8 cellular contexts compared by ENCODE assay signal in genomic region chr19:44447864-44448674, GRCh38. TPM values are rescaled to one million over a fixed set of nuclear protein-coding genes. Genes with fewer than 3 reads are reported as not detected.
DNase-seq lines count a peak whose midpoint lies in the region; ATAC-seq, FAIRE-seq and TF ChIP-seq lines count a peak whose summit lies in the region.

ZNF229 (minus strand) TSS chr19:44448472; CDS start chr19:44442847, 5,625 bp downstream.

- no peak for TF ChIP-seq RAD21 in H1 (IDR thresholded peaks at IDR 0.05 in 1 of 2, conservative IDR thresholded peaks at IDR 0.05 in 1 of 2; ENCODE audit: low read depth in 2 of 2, low read length in 2 of 2)

- no peak for TF ChIP-seq CTCF in H1 (IDR thresholded peaks at IDR 0.05; ENCODE audit: control extremely low read depth in 1 of 3, insufficient read depth in 1 of 3, low read depth in 1 of 3, low read length in 3 of 3)
- no peak for TF ChIP-seq CTCF in lung (IDR thresholded peaks at IDR 0.05; ENCODE audit: control extremely low read depth, extremely low read depth)

- H2BK15ac ChIP-seq in H1 (ENCODE audit: low read length): no peak within 1 kb of the TSS

- H3K56ac ChIP-seq in H1 (replicated peaks; ENCODE audit: insufficient read length, low read depth, low read length): no peak within 1 kb of the TSS

- ATAC-seq in lung (ENCODE audit: insufficient read depth, low FRiP score) (peak; percentile 58), GM18861 (IDR thresholded peaks at IDR 0.05; ENCODE audit: unreplicated experiment) (no peak), HG03280 (IDR thresholded peaks at IDR 0.05; ENCODE audit: unreplicated experiment) (no peak)

- H3K23ac ChIP-seq in H1 (ENCODE audit: insufficient read length): no peak within 1 kb of the TSS

- H4K8ac ChIP-seq in H1 (ENCODE audit: extremely low read depth, insufficient read depth, low read length): peak within 1 kb of the TSS; percentile 90

- H3K9me3 ChIP-seq in H1 (ENCODE audit: insufficient read depth in 2 of 2, low read depth in 1 of 2, low read length in 1 of 2) (peaks cover 49 to 53% of the 10 kb centered on the region in 2 experiments; a peak in 3 of 4 replicates), lung (ENCODE audit: control insufficient read depth in 2 of 2, insufficient read depth in 1 of 2, low read length in 1 of 2) (peaks cover under 1 to 50% of the 10 kb centered on the region in 2 donors)

- no peak within 1 kb of the TSS for H2AK5ac ChIP-seq in H1 (ENCODE audit: low read depth, low read length)

- CTCF ChIA-PET in H1 (lab: Charles Lee; ENCODE audit: partially characterized antibody): no interaction called here

- WGBS in H1 (ENCODE audit: extremely low coverage in 1 of 2, insufficient coverage in 1 of 2, insufficient read length in 1 of 2, insufficient replicate concordance in 2 of 2, low coverage in 1 of 2, low lambda C conversion rate in 2 of 2, missing lambda C conversion rate in 1 of 2), 2 experiments: 36% methylated on average over 42 of the region's 45 CpGs; no CpG with 5 or more reads in 1 of the 2 experiments
- WGBS in lung, 2 donors: 3 to 4% methylated on average over 45 of the region's 45 CpGs

- H3K36me3 ChIP-seq in H1 (ENCODE audit: control insufficient read depth in 2 of 4, insufficient read depth in 4 of 4, low read length in 3 of 4) (peaks cover 0 to 5% (median 2%) of the 10 kb centered on the region in 4 experiments; a peak in 3 of 8 replicates), lung (ENCODE audit: control insufficient read depth in 2 of 2, insufficient read depth in 2 of 2, low read length in 2 of 2) (peaks cover 0 to 5% of the 10 kb centered on the region in 2 donors)

- no peak within 1 kb of the TSS for H4K5ac ChIP-seq in H1 (ENCODE audit: insufficient read length, low read depth, low read length)

- no peak within 1 kb of the TSS for H2BK20ac ChIP-seq in H1 (ENCODE audit: low read length)

- no peak within 1 kb of the TSS for H4K91ac ChIP-seq in H1 (replicated peaks; ENCODE audit: insufficient read length, low read length)

- H3K27ac ChIP-seq in H1 (ENCODE audit: low read depth, low read length) (no peak within 1 kb of the TSS), lung (ENCODE audit: low read depth in 1 of 2, low read length in 1 of 2) (peak within 1 kb of the TSS in 1 of 2 donors; percentile 56)

- DNase-seq in G401 (ENCODE audit: low spot score) (peak; percentile 91), NCI-H2227 treated with DMSO at 0.1 percent for 48 hours (lab: John Stamatoyannopoulos, UW) (peak; percentile 88), H1 (ENCODE audit: low read depth in 1 of 2, low spot score in 2 of 2) (peak; percentile 83 to 86), lung (ENCODE audit: low spot score) (peak; percentile 81)
- DNase-seq in activated CD8-positive, alpha-beta memory T cell treated with anti-CD3 and anti-CD28 coated beads for 4 hours (ENCODE audit: low read depth in 2 of 2): peak; percentile 18 to 55
- peak; percentile 59 to 69 for DNase-seq in stimulated activated CD4-positive, alpha-beta T cell treated with anti-CD3 and anti-CD28 coated beads, Interleukin-4, amount 100 ng/mL, for 4 hours

- FAIRE-seq in H1 (lab: Jason Lieb, UNC): peak; percentile 84

- H3K79me1 ChIP-seq in H1 (ENCODE audit: low read depth, low read length): no peaks in the 10 kb centered on the region

- H3K4me3 ChIP-seq in H1 (ENCODE audit: extremely low read depth in 1 of 4, insufficient read depth in 2 of 4, low read depth in 3 of 4, low read length in 4 of 4) (peak within 1 kb of the TSS; percentile 69 to 96 (median 74)), lung (peak within 1 kb of the TSS; percentile 41)

- no peak within 1 kb of the TSS for H2BK120ac ChIP-seq in H1 (replicated peaks; ENCODE audit: low read depth, low read length)

- no peak within 1 kb of the TSS; the same call in 1 of the 2 replicates for H3K18ac ChIP-seq in H1 (ENCODE audit: extremely low read depth, low read length)

- H2AFZ ChIP-seq in H1 (ENCODE audit: low read length): peak within 1 kb of the TSS; percentile 94

- H2BK5ac ChIP-seq in H1 (ENCODE audit: low read depth, low read length): no peak within 1 kb of the TSS; the same call in 1 of the 2 replicates

- H3K9ac ChIP-seq in H1 (replicated peaks in 1 of 4; ENCODE audit: extremely low read depth in 1 of 4, low read depth in 3 of 4, low read length in 3 of 4): peak within 1 kb of the TSS in 2 of 4 experiments; percentile 25 to 84; a peak in 3 of 7 replicates

- H3K23me2 ChIP-seq in H1 (ENCODE audit: low read depth, low read length): peaks cover 2% of the 10 kb centered on the region; the same call in 1 of the 2 replicates

- 0 out of 2 replicates have a peak within 1 kb of the TSS, but pooled peaks have one; percentile 27 for H2BK12ac ChIP-seq in H1 (ENCODE audit: low read depth, low read length)

- H3K4me1 ChIP-seq in H1 (replicated peaks in 1 of 4; ENCODE audit: control insufficient read depth in 3 of 4, insufficient read depth in 4 of 4, low read length in 3 of 4) (no peaks in the 10 kb centered on the region; a peak in 1 of 7 replicates), lung (ENCODE audit: control insufficient read depth in 2 of 2, insufficient read depth in 2 of 2, low read length in 2 of 2) (peaks cover 3 to 7% of the 10 kb centered on the region in 2 donors)

- POLR2A ChIA-PET in H1 (lab: Charles Lee; ENCODE audit: partially characterized antibody): no interaction called here

- peak in 1 of 2 experiments; percentile 39; a peak in 1 of 3 replicates for TF ChIP-seq POLR2A in H1 (IDR thresholded peaks at IDR 0.05; ENCODE audit: control extremely low read depth in 1 of 2, low read depth in 2 of 2, low read length in 2 of 2)

- H4K20me1 ChIP-seq in H1 (replicated peaks in 1 of 2; ENCODE audit: control insufficient read depth in 1 of 2, insufficient read depth in 2 of 2, low read length in 2 of 2): no peaks in the 10 kb centered on the region

- H3K27me3 ChIP-seq in H1 (replicated peaks in 1 of 4; ENCODE audit: control insufficient read depth in 3 of 4, extremely low read depth in 1 of 4, insufficient read depth in 3 of 4, low read length in 3 of 4) (no peaks in the 10 kb centered on the region), lung (ENCODE audit: control insufficient read depth, insufficient read depth) (no peaks in the 10 kb centered on the region)

- in situ Hi-C loops in G401 (cut with HindIII; ENCODE audit: low sequenced_read_pairs): no loop called here

- no peaks in the 10 kb centered on the region for H3K79me2 ChIP-seq in H1 (ENCODE audit: control insufficient read depth in 1 of 2, insufficient read depth in 2 of 2, low read length in 2 of 2)

- no peak for TF ChIP-seq EP300 in H1 (IDR thresholded peaks at IDR 0.05; ENCODE audit: borderline replicate concordance in 1 of 2, low read depth in 2 of 2, low read length in 2 of 2)

- no peak within 1 kb of the TSS for H3K14ac ChIP-seq in H1 (ENCODE audit: insufficient read length)

- no peak within 1 kb of the TSS for H3K4ac ChIP-seq in H1 (replicated peaks; ENCODE audit: insufficient read length, low read depth, low read length)

- peak within 1 kb of the TSS; percentile 73 to 89 for H3K4me2 ChIP-seq in H1 (ENCODE audit: insufficient read depth in 1 of 2, low read depth in 2 of 2, low read length in 2 of 2)

TF ChIP-seq in H1, 55 proteins besides CTCF, POLR2A, EP300 and RAD21 (continues in another document):
- no peak for TF ChIP-seq HDAC6 (IDR thresholded peaks at IDR 0.05; ENCODE audit: low read depth, low read length)
- TF ChIP-seq NRF1 (IDR thresholded peaks at IDR 0.05; ENCODE audit: low read depth, low read length): no peak
- TF ChIP-seq KDM4A (IDR thresholded peaks at IDR 0.05; ENCODE audit: low read depth, low read length, severe bottlenecking): peak; percentile 61

RNA-seq across cellular contexts. Expression of gene ZNF229, which starts in this region (rescaled TPM):
- total RNA-seq in G401 (2014; rRNA removed; shearing (Covaris generic)): 0.80 and 1.0 TPM in 2 replicates
- total RNA-seq in H1 (2021; fragmentation: NEBNext Ultra II Directional; extraction: Animal tissue kit (Norgen Biotek cat#: 25700)): 3.0 and 3.9 TPM in 2 replicates
- polyA plus RNA-seq in H1 (2011; rRNA removed) (0.49 and 0.74 TPM in 2 replicates), lung (under 1 TPM; 0.49 to 0.81 TPM)
- polyA plus RNA-seq in H1 (2011; cell fraction: cytosol; rRNA removed): 1.1 TPM
- polyA plus RNA-seq in H1 (2011; cell fraction: nucleus; rRNA removed): 0.93 TPM
- polyA plus RNA-seq in H1 (2012, experiment 1 of 2): 1.9 to 3.9 TPM (median 2.1 TPM) in 4 replicates
- polyA plus RNA-seq in H1 (2012, experiment 2 of 2): 0.10 TPM
- polyA plus RNA-seq in H1 (2013, experiment 1 of 2): 2.8 TPM
- 2.7 TPM for polyA plus RNA-seq in H1 (2013, experiment 2 of 2)
- 3.5 and 4.6 TPM in 2 replicates for polyA minus RNA-seq in H1 (2011; rRNA and poly(A)+ RNA removed)
- 4.0 TPM for polyA minus RNA-seq in H1 (2011; cell fraction: cytosol; rRNA and poly(A)+ RNA removed)
- 4.6 TPM for polyA minus RNA-seq in H1 (2011; cell fraction: nucleus; rRNA and poly(A)+ RNA removed)
- 1 to 10 TPM; 4.1 to 7.0 TPM for total RNA-seq in lung

Comparison
In these comparisons a context has a peak if more than half of its experiments do, and no peak if none do; other contexts are left out.
1. DNase-seq: peak in every context shown above with its lines; median percentile 91 in G401; 88 in NCI-H2227 treated with DMSO at 0.1 percent for 48 hours; 84 in H1; 81 in lung; 64 in stimulated activated CD4-positive, alpha-beta T cell treated with anti-CD3 and anti-CD28 coated beads, Interleukin-4, amount 100 ng/mL, for 4 hours; 36 in activated CD8-positive, alpha-beta memory T cell treated with anti-CD3 and anti-CD28 coated beads for 4 hours.